18 cellular contexts compared by ENCODE assay signal in genomic region chr16:79325211-79325610, GRCh38.
DNase-seq lines count a peak whose midpoint lies in the region; ATAC-seq lines count a peak whose summit lies in the region.
"Had no signal": no experiment of that assay in that cellular context is flagged by ENCODE, and none has a peak within 500 bp of the region (broad histone marks: within the 10 kb centered on the region; RNA-seq: fewer than 3 reads in every experiment).

No MANE protein-coding gene starts in this region.

- H3K9me3 Mint-ChIP-seq in stimulated activated naive CD8-positive, alpha-beta T cell treated with anti-CD3 and anti-CD28 coated beads, Interleukin-15, amount 100 ng/mL, for 72 hours, result no peaks in the 10 kb centered on the region
- H3K9me3 Mint-ChIP-seq: CD4-positive, alpha-beta memory T cell; GM23338; H9 had no signal

- peak; percentile 40 for ATAC-seq in stimulated activated naive CD8-positive, alpha-beta T cell treated with anti-CD3 and anti-CD28 coated beads, Interleukin-15, Interleukin-2, amounts not matched to agents 100 U/mL and 50 U/mL, for 24 hours
- ATAC-seq in stimulated activated naive CD8-positive, alpha-beta T cell treated with anti-CD3 and anti-CD28 coated beads, Interleukin-15, amount 100 ng/mL, for 72 hours, result no peak
- ATAC-seq: GM12878, GM23338, HCT116 had no signal

- peak; percentile 20 for DNase-seq in activated CD4-positive, alpha-beta T cell treated with anti-CD3 and anti-CD28 coated beads for 48 hours
- DNase-seq in activated CD4-positive, alpha-beta T cell treated with anti-CD3 and anti-CD28 coated beads, Interleukin-2, amount 50 U/mL, for 4 hours, result no peak
- DNase-seq in stimulated activated naive CD8-positive, alpha-beta T cell treated with anti-CD3 and anti-CD28 coated beads, Interleukin-15, Interleukin-2, amounts not matched to agents 100 U/mL and 50 U/mL, for 24 hours, result no peak
- DNase-seq in stimulated activated naive CD8-positive, alpha-beta T cell treated with anti-CD3 and anti-CD28 coated beads, Interleukin-15, amount 100 ng/mL, for 72 hours, result no peak
- DNase-seq in NCI-H2171 (lab: John Stamatoyannopoulos, UW) (peak; percentile 54), NCI-H2081 treated with DMSO at 0.1 percent for 48 hours (lab: John Stamatoyannopoulos, UW) (no peak), HUDEP-2 (lab: John Stamatoyannopoulos, UW; ENCODE audit: unreplicated experiment in 76 of 76) (no peak)
- DNase-seq: C1 segment of cervical spinal cord; Calu3; CD4-positive, alpha-beta memory T cell; COR-L47; DMS79; EL; GDM1; H9 had no signal

- peaks cover 90% of the 10 kb centered on the region for H3K27me3 Mint-ChIP-seq in stimulated activated naive CD8-positive, alpha-beta T cell treated with anti-CD3 and anti-CD28 coated beads, Interleukin-15, amount 100 ng/mL, for 72 hours

- H3K27ac Mint-ChIP-seq in stimulated activated naive CD8-positive, alpha-beta T cell treated with anti-CD3 and anti-CD28 coated beads, Interleukin-15, amount 100 ng/mL, for 72 hours, result no peak overlapping the region
- H3K27ac Mint-ChIP-seq: GM23338, H9 had no signal

- no peaks in the 10 kb centered on the region for H3K4me1 Mint-ChIP-seq in stimulated activated naive CD8-positive, alpha-beta T cell treated with anti-CD3 and anti-CD28 coated beads, Interleukin-15, amount 100 ng/mL, for 72 hours

- H3K4me3 Mint-ChIP-seq in stimulated activated naive CD8-positive, alpha-beta T cell treated with anti-CD3 and anti-CD28 coated beads, Interleukin-15, amount 100 ng/mL, for 72 hours, result no peak overlapping the region
- H3K4me3 Mint-ChIP-seq: CD4-positive, alpha-beta memory T cell; GM23338; H9 had no signal

Comparison
In these comparisons a context has a peak if more than half of its experiments do, and no peak if none do; other contexts are left out.
1. DNase-seq: peak in activated CD4-positive, alpha-beta T cell treated with anti-CD3 and anti-CD28 coated beads for 48 hours (single experiment) and NCI-H2171 (single experiment); none in activated CD4-positive, alpha-beta T cell treated with anti-CD3 and anti-CD28 coated beads, Interleukin-2, amount 50 U/mL, for 4 hours (0 of 2), stimulated activated naive CD8-positive, alpha-beta T cell treated with anti-CD3 and anti-CD28 coated beads, Interleukin-15, Interleukin-2, amounts not matched to agents 100 U/mL and 50 U/mL, for 24 hours (single experiment), stimulated activated naive CD8-positive, alpha-beta T cell treated with anti-CD3 and anti-CD28 coated beads, Interleukin-15, amount 100 ng/mL, for 72 hours (0 of 2), NCI-H2081 treated with DMSO at 0.1 percent for 48 hours (single experiment) and HUDEP-2 (0 of 76).